ENCODE assay signal across 8 cellular contexts in genomic region chr5:147857302-147858129, GRCh38. TPM values are rescaled to one million over a fixed set of nuclear protein-coding genes. Genes with fewer than 3 reads are reported as not detected.
DNase-seq lines count a peak whose midpoint lies in the region; ATAC-seq, FAIRE-seq and TF ChIP-seq lines count a peak whose summit lies in the region.

No MANE protein-coding gene starts in this region.

- in situ Hi-C loops in HepG2 (cut with HindIII; ENCODE audit: extremely low pct_ligation_motif_present, low pct_unique_long_range_greater_than_20kb): loop anchor here (5.0 kb wide), 1 partner anchor 80 kb away; no protein-coding TSS in a partner anchor

- peak; percentile 94 for ATAC-seq in GM21515 (IDR thresholded peaks at IDR 0.05; ENCODE audit: unreplicated experiment)
- peak; percentile 60; the same call in 2 of the 3 replicates for ATAC-seq in HepG2

- intact Hi-C loops in HepG2 (cut with micrococcal nuclease; ENCODE audit: unreplicated experiment): loop anchor here (1.0 to 10.0 kb wide), 5 partner anchors 19 to 267 kb away; no protein-coding TSS in a partner anchor

- WGBS in HepG2 (ENCODE audit: low lambda C conversion rate): 3% methylated on average over 2 of the region's 2 CpGs

- TF ChIP-seq POLR2A in HepG2 (IDR thresholded peaks at IDR 0.05; ENCODE audit: insufficient read depth in 1 of 2, low read depth in 2 of 2, low read length in 2 of 2): no peak

- no peak for TF ChIP-seq EP300 in HepG2 (IDR thresholded peaks at IDR 0.05; ENCODE audit: low read depth in 2 of 2, low read length in 2 of 2)
- no peak for TF ChIP-seq EP300 in HepG2 (CRISPR knock-in tag; IDR thresholded peaks at IDR 0.05; ENCODE audit: borderline replicate concordance)

- POLR2A ChIA-PET in HepG2 (lab: Yijun Ruan, JAX): no interaction called here

- no peaks in the 10 kb centered on the region for H3K79me2 ChIP-seq in HepG2 (ENCODE audit: insufficient read depth, low read length)

- no peaks in the 10 kb centered on the region for H3K9me3 ChIP-seq in HepG2 (ENCODE audit: low read length)

- TF ChIP-seq CTCF in HepG2 (CRISPR knock-in tag; IDR thresholded peaks at IDR 0.05): peak; percentile 73

- no peak overlapping the region for H3K4me3 ChIP-seq in HepG2 (replicated peaks in 1 of 3; ENCODE audit: insufficient read depth in 1 of 3, low read depth in 2 of 3, low read length in 3 of 3)

- H3K27ac ChIP-seq in HepG2 (ENCODE audit: extremely low read length, insufficient read depth, low read length): no peak overlapping the region

- H3K27me3 ChIP-seq in HepG2 (ENCODE audit: control insufficient read depth in 1 of 2, insufficient read depth in 2 of 2, low read length in 2 of 2): no peaks in the 10 kb centered on the region

- H3K36me3 ChIP-seq in HepG2 (replicated peaks in 1 of 2; ENCODE audit: control insufficient read depth in 1 of 2, insufficient read depth in 2 of 2, low read length in 2 of 2): no peaks in the 10 kb centered on the region

- H3K9ac ChIP-seq in HepG2 (ENCODE audit: insufficient read depth, low read depth, low read length): no peak overlapping the region

- CTCF ChIA-PET in HepG2 (lab: Yijun Ruan, JAX; ENCODE audit: low intra/inter-chr PET ratio, low total read pairs): interaction anchor here (0.8 to 1.2 kb wide), 3 partner anchors 34 to 873 kb away, joined by 3 to 7 read pairs (median 5); no protein-coding TSS in a partner anchor

- H3K4me1 ChIP-seq in HepG2 (ENCODE audit: insufficient read depth, low read length): no peaks in the 10 kb centered on the region

- DNase-seq in NCI-H2196 (lab: John Stamatoyannopoulos, UW; ENCODE audit: unreplicated experiment) (peak; percentile 50), NCI-H2196 treated with DMSO at 0.1 percent for 48 hours (lab: John Stamatoyannopoulos, UW; ENCODE audit: unreplicated experiment) (no peak), HTR-8/SVneo (ENCODE audit: insufficient read length, low spot score) (peak; percentile 21), T-helper 1 cell (peak in 3 of 5 donors; percentile 3 to 24 (median 12)), cerebellum (ENCODE audit: low spot score) (peak; percentile 38), HepG2 (ENCODE audit: low spot score) (peak; percentile 44)
- peak; percentile 4 for DNase-seq in stimulated activated CD8-positive, alpha-beta memory T cell treated with anti-CD3 and anti-CD28 coated beads, Interleukin-15, amount 100 ng/mL, for 1 hour (ENCODE audit: low read depth)

- no peak for TF ChIP-seq RAD21 in HepG2 (CRISPR knock-in tag; IDR thresholded peaks at IDR 0.05)

- no TSS peak for BruUV-seq in HepG2 (replicated peaks; lab: Mats Ljungman, UMichigan)

- H3K4me2 ChIP-seq in HepG2 (ENCODE audit: low read depth, low read length): no peak overlapping the region

- H2AFZ ChIP-seq in HepG2 (ENCODE audit: low read length): no peak overlapping the region

- FAIRE-seq in HTR-8/SVneo (lab: Jason Lieb, UNC) (no peak), HepG2 (lab: Jason Lieb, UNC) (peak; percentile 77)

- no peaks in the 10 kb centered on the region for H4K20me1 ChIP-seq in HepG2 (ENCODE audit: insufficient read depth, low read length)

TF ChIP-seq in HepG2, 621 proteins besides CTCF, POLR2A, EP300 and RAD21 (continues in another document):
- TF ChIP-seq SMC3 (IDR thresholded peaks at IDR 0.05; ENCODE audit: low read length): peak; percentile 49; the same call in 1 of the 2 replicates
- no peak for TF ChIP-seq ZNF780A (CRISPR knock-in tag; IDR thresholded peaks at IDR 0.05)
- no peak for TF ChIP-seq GTF3A (CRISPR knock-in tag; conservative IDR thresholded peaks at IDR 0.05)
- peak; percentile 51 for TF ChIP-seq ELF1 (CRISPR knock-in tag; IDR thresholded peaks at IDR 0.05)
- no peak for TF ChIP-seq ARNT2 (CRISPR knock-in tag; IDR thresholded peaks at IDR 0.05; ENCODE audit: low read depth)
- no peak for TF ChIP-seq ZNF124 (CRISPR knock-in tag; IDR thresholded peaks at IDR 0.05)
- no peak for TF ChIP-seq CBX5 (CRISPR knock-in tag; IDR thresholded peaks at IDR 0.05; ENCODE audit: borderline replicate concordance)
- peak; percentile 21 for TF ChIP-seq TEAD3 (CRISPR knock-in tag; optimal IDR thresholded peaks at IDR 0.05; ENCODE audit: borderline replicate concordance)

RNA-seq across cellular contexts. Expression of gene SCGB3A2, which starts 21.0 kb away (rescaled TPM):
- total RNA-seq in cerebellum (not detected), HepG2 (2016; rRNA removed; fragmentation: Illumina TruSeq; extraction: Trizol) (not detected in 2 replicates)
- total RNA-seq in HepG2 (2016; cell fraction: cytosol; rRNA removed; fragmentation: Illumina TruSeq; extraction: Trizol; ENCODE audit: low read depth): not detected in 2 replicates
- not detected in 2 replicates for total RNA-seq in HepG2 (2016; cell fraction: insoluble cytoplasmic fraction; rRNA removed; fragmentation: Illumina TruSeq; extraction: Trizol)
- total RNA-seq in HepG2 (2016; cell fraction: membrane; rRNA removed; fragmentation: Illumina TruSeq; extraction: Trizol): not detected in 2 replicates
- not detected in 2 replicates for total RNA-seq in HepG2 (2016; cell fraction: nucleus; rRNA removed; fragmentation: Illumina TruSeq; extraction: Trizol)
- polyA plus RNA-seq in HepG2 (2011; rRNA removed): not detected in 2 replicates
- polyA plus RNA-seq in HepG2 (2011; cell fraction: cytosol; rRNA removed): not detected in 2 replicates
- not detected in 2 replicates for polyA plus RNA-seq in HepG2 (2011; cell fraction: nucleus; rRNA removed)
- not detected in 2 replicates for polyA plus RNA-seq in HepG2 (2012)
- not detected in 2 replicates for polyA plus RNA-seq in HepG2 (2016; cell fraction: cytosol; fragmentation: Illumina TruSeq; extraction: Trizol; ENCODE audit: low read depth)
- polyA plus RNA-seq in HepG2 (2016; cell fraction: insoluble cytoplasmic fraction; fragmentation: Illumina TruSeq; extraction: Trizol; ENCODE audit: low read depth): not detected in 2 replicates
- polyA plus RNA-seq in HepG2 (2016; cell fraction: membrane; fragmentation: Illumina TruSeq; extraction: Trizol; ENCODE audit: low read depth): not detected in 2 replicates
- not detected in 2 replicates for polyA plus RNA-seq in HepG2 (2016; cell fraction: nucleus; fragmentation: Illumina TruSeq; extraction: Trizol; ENCODE audit: insufficient read depth, low read depth)
- not detected in 2 replicates for polyA minus RNA-seq in HepG2 (2011; rRNA and poly(A)+ RNA removed; ENCODE audit: low replicate concordance)
- polyA minus RNA-seq in HepG2 (2011; cell fraction: cytosol; rRNA and poly(A)+ RNA removed): not detected in 2 replicates
- not detected in 2 replicates for polyA minus RNA-seq in HepG2 (2011; cell fraction: nucleus; rRNA and poly(A)+ RNA removed)

RNA-seq across cellular contexts. Expression of gene SPINK1, which starts 26.0 kb away (rescaled TPM):
- total RNA-seq in cerebellum (not detected), HepG2 (2016; rRNA removed; fragmentation: Illumina TruSeq; extraction: Trizol) (12.1 and 14.7 TPM in 2 replicates)
- 5.9 and 13.9 TPM in 2 replicates for total RNA-seq in HepG2 (2016; cell fraction: cytosol; rRNA removed; fragmentation: Illumina TruSeq; extraction: Trizol; ENCODE audit: low read depth)
- total RNA-seq in HepG2 (2016; cell fraction: insoluble cytoplasmic fraction; rRNA removed; fragmentation: Illumina TruSeq; extraction: Trizol): 11.2 and 17.2 TPM in 2 replicates
- 6.5 and 7.8 TPM in 2 replicates for total RNA-seq in HepG2 (2016; cell fraction: membrane; rRNA removed; fragmentation: Illumina TruSeq; extraction: Trizol)
- 12.0 and 15.7 TPM in 2 replicates for total RNA-seq in HepG2 (2016; cell fraction: nucleus; rRNA removed; fragmentation: Illumina TruSeq; extraction: Trizol)
- 17.1 and 27.5 TPM in 2 replicates for polyA plus RNA-seq in HepG2 (2011; rRNA removed)
- polyA plus RNA-seq in HepG2 (2011; cell fraction: cytosol; rRNA removed): 16.9 and 24.8 TPM in 2 replicates
- polyA plus RNA-seq in HepG2 (2011; cell fraction: nucleus; rRNA removed): 1.2 and 10.2 TPM in 2 replicates
- 6.0 and 22.0 TPM in 2 replicates for polyA plus RNA-seq in HepG2 (2012)
- 5.1 and 7.9 TPM in 2 replicates for polyA plus RNA-seq in HepG2 (2016; cell fraction: cytosol; fragmentation: Illumina TruSeq; extraction: Trizol; ENCODE audit: low read depth)
- polyA plus RNA-seq in HepG2 (2016; cell fraction: insoluble cytoplasmic fraction; fragmentation: Illumina TruSeq; extraction: Trizol; ENCODE audit: low read depth): 5.7 and 6.0 TPM in 2 replicates
- 5.1 TPM in 2 replicates for polyA plus RNA-seq in HepG2 (2016; cell fraction: membrane; fragmentation: Illumina TruSeq; extraction: Trizol; ENCODE audit: low read depth)
- 11.9 and 13.9 TPM in 2 replicates for polyA plus RNA-seq in HepG2 (2016; cell fraction: nucleus; fragmentation: Illumina TruSeq; extraction: Trizol; ENCODE audit: insufficient read depth, low read depth)
- polyA minus RNA-seq in HepG2 (2011; rRNA and poly(A)+ RNA removed; ENCODE audit: low replicate concordance): 3.9 TPM in 1 of 2 replicates, not detected in the other
- 0.88 and 5.3 TPM in 2 replicates for polyA minus RNA-seq in HepG2 (2011; cell fraction: cytosol; rRNA and poly(A)+ RNA removed)
- 1.1 and 1.5 TPM in 2 replicates for polyA minus RNA-seq in HepG2 (2011; cell fraction: nucleus; rRNA and poly(A)+ RNA removed)

RNA-seq across cellular contexts. Expression of gene C5orf46, which starts 48.8 kb away (rescaled TPM):
- not detected for total RNA-seq in cerebellum
- total RNA-seq in HepG2 (2016; rRNA removed; fragmentation: Illumina TruSeq; extraction: Trizol): not detected in 2 replicates
- total RNA-seq in HepG2 (2016; cell fraction: cytosol; rRNA removed; fragmentation: Illumina TruSeq; extraction: Trizol; ENCODE audit: low read depth): not detected in 2 replicates
- not detected in 2 replicates for total RNA-seq in HepG2 (2016; cell fraction: insoluble cytoplasmic fraction; rRNA removed; fragmentation: Illumina TruSeq; extraction: Trizol)
- not detected in 2 replicates for total RNA-seq in HepG2 (2016; cell fraction: membrane; rRNA removed; fragmentation: Illumina TruSeq; extraction: Trizol)
- total RNA-seq in HepG2 (2016; cell fraction: nucleus; rRNA removed; fragmentation: Illumina TruSeq; extraction: Trizol): not detected in 2 replicates
- polyA plus RNA-seq in HepG2 (2011; rRNA removed): not detected in 2 replicates
- not detected in 2 replicates for polyA plus RNA-seq in HepG2 (2011; cell fraction: cytosol; rRNA removed)
- polyA plus RNA-seq in HepG2 (2011; cell fraction: nucleus; rRNA removed): not detected in 2 replicates
- polyA plus RNA-seq in HepG2 (2012): not detected in 2 replicates
- polyA plus RNA-seq in HepG2 (2016; cell fraction: cytosol; fragmentation: Illumina TruSeq; extraction: Trizol; ENCODE audit: low read depth): not detected in 2 replicates
- polyA plus RNA-seq in HepG2 (2016; cell fraction: insoluble cytoplasmic fraction; fragmentation: Illumina TruSeq; extraction: Trizol; ENCODE audit: low read depth): not detected in 2 replicates
- polyA plus RNA-seq in HepG2 (2016; cell fraction: membrane; fragmentation: Illumina TruSeq; extraction: Trizol; ENCODE audit: low read depth): not detected in 2 replicates
- not detected in 2 replicates for polyA plus RNA-seq in HepG2 (2016; cell fraction: nucleus; fragmentation: Illumina TruSeq; extraction: Trizol; ENCODE audit: insufficient read depth, low read depth)
- polyA minus RNA-seq in HepG2 (2011; rRNA and poly(A)+ RNA removed; ENCODE audit: low replicate concordance): not detected in 2 replicates
- not detected in 2 replicates for polyA minus RNA-seq in HepG2 (2011; cell fraction: cytosol; rRNA and poly(A)+ RNA removed)
- not detected in 2 replicates for polyA minus RNA-seq in HepG2 (2011; cell fraction: nucleus; rRNA and poly(A)+ RNA removed)
